In the genomic region with DNA sequence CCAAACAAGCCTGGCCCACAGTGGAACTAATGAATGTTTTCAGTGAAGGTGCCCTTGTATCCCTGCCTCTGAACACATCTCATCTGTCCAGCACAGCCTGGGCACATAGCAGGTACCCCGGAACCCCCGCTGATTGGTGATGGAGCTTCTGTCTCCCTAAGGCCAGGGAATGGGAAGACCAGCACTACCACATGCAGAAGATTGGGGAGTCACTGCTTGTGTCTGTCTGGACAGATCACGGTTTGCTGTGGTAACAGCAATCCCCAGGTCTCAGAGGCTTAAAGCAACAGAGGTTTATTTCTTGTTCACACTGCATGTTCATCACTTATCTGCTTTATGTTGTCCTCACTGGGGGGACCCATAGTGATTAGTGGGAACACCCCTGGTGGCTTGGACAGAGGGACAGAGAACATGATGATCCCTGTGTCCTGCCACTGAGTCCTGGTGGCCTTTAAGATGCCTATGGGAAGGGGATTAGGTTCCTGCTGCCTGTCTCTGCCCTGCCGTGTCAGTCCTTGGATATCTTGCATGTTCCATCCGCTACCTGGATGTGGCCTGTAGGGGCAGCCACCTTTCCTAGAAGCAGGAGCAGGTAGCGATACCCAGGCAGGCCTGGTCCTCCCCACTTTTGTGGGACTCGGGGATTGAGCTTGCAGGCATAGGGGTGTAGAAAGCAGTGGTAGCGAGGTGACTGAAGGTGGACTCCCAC, we compare ENCODE assay signal across 12 cellular contexts. TPM values are rescaled to one million over a fixed set of nuclear protein-coding genes. Genes with fewer than 3 reads are reported as not detected.
DNase-seq lines count a peak whose midpoint lies in the region; ATAC-seq, FAIRE-seq and TF ChIP-seq lines count a peak whose summit lies in the region.
"Had no signal": no experiment of that assay in that cellular context is flagged by ENCODE, and none has a peak within 500 bp of the region (broad histone marks: within the 10 kb centered on the region; RNA-seq: fewer than 3 reads in every experiment).

No MANE protein-coding gene starts in this region.

- H3K36me3 ChIP-seq in esophagus muscularis mucosa (no peaks in the 10 kb centered on the region), small intestine (ENCODE audit: control insufficient read depth in 2 of 2, insufficient read depth in 2 of 2, low read length in 2 of 2) (no peaks in the 10 kb centered on the region)

- H3K36me3 Mint-ChIP-seq in T-helper 17 cell (ENCODE audit: low read depth) = peaks cover 6% of the 10 kb centered on the region

- H3K27me3 Mint-ChIP-seq in T-helper 17 cell = no peaks in the 10 kb centered on the region
- H3K27me3 Mint-ChIP-seq: activated B cell treated with CpG ODN at 0.5 μM for 24 hours had no signal

- WGBS in esophagus muscularis mucosa = 88% methylated on average over 5 of the region's 8 CpGs
- 82 to 86% (median 84%) methylated on average over 8 of the region's 8 CpGs for WGBS in small intestine, 3 donors

- ATAC-seq in T-helper 17 cell = no peak
- no peak for ATAC-seq in GM21619 (IDR thresholded peaks at IDR 0.05; ENCODE audit: unreplicated experiment)
- ATAC-seq: esophagus mucosa had no signal

- peaks cover 77 to 87% (median 85%) of the 10 kb centered on the region in 4 donors for H3K4me1 ChIP-seq in esophagus muscularis mucosa
- peaks cover 21 to 42% of the 10 kb centered on the region in 2 donors for H3K4me1 ChIP-seq in small intestine (ENCODE audit: control insufficient read depth in 2 of 2, insufficient read depth in 1 of 2, low read depth in 1 of 2, low read length in 1 of 2)

- H3K4me3 ChIP-seq in esophagus muscularis mucosa = no peak overlapping the region
- H3K4me3 ChIP-seq in small intestine (ENCODE audit: low read depth in 1 of 2, low read length in 2 of 2) = no peak overlapping the region

- H3K9me3 ChIP-seq in T-helper 17 cell (ENCODE audit: control insufficient read depth, low read length, poor library complexity, severe bottlenecking) (no peaks in the 10 kb centered on the region), esophagus muscularis mucosa (no peaks in the 10 kb centered on the region), small intestine (ENCODE audit: control insufficient read depth, low read depth) (no peaks in the 10 kb centered on the region)

- peak overlapping the region; percentile 100 for H3K27ac Mint-ChIP-seq in T-helper 17 cell

- TF ChIP-seq POLR2A in esophagus muscularis mucosa (IDR thresholded peaks at IDR 0.05; ENCODE audit: low read depth) = no peak

- FAIRE-seq in small intestine (lab: Jason Lieb, UNC) = no peak

- H3K27ac ChIP-seq in esophagus muscularis mucosa (replicated peaks in 1 of 4) (peak overlapping the region in 3 of 4 donors; percentile 11 to 75 (median 50)), small intestine (ENCODE audit: low read depth in 1 of 2, low read length in 1 of 2) (peak overlapping the region; percentile 22 to 92)

- H3K27me3 ChIP-seq in esophagus muscularis mucosa = no peaks in the 10 kb centered on the region
- no peaks in the 10 kb centered on the region for H3K27me3 ChIP-seq in small intestine (ENCODE audit: control insufficient read depth in 2 of 2, insufficient read depth in 2 of 2, low read length in 2 of 2)

- DNase-seq in NCI-H526 (lab: John Stamatoyannopoulos, UW) (peak; percentile 6 to 37), NCI-H526 treated with DMSO at 0.1 percent for 48 hours (lab: John Stamatoyannopoulos, UW) (no peak), T-helper 17 cell (no peak), esophagus muscularis mucosa (ENCODE audit: extremely low spot score) (no peak), small intestine (no peak), foreskin melanocyte (no peak)
- no peak for DNase-seq in stimulated activated CD4-positive, alpha-beta T cell treated with anti-CD3 and anti-CD28 coated beads, Interleukin-4, amount 100 ng/mL, for 24 hours
- DNase-seq: activated B cell treated with CpG ODN at 0.5 μM for 24 hours, NCI-H1092, posterior cingulate gyrus had no signal

- no peak for TF ChIP-seq CTCF in esophagus muscularis mucosa (IDR thresholded peaks at IDR 0.05)

- intact Hi-C loops in esophagus muscularis mucosa (cut with DNase I) = no loop called here

- H3K4me3 Mint-ChIP-seq in T-helper 17 cell = peak overlapping the region; percentile 97

- TF ChIP-seq EP300 in esophagus muscularis mucosa (IDR thresholded peaks at IDR 0.05) = no peak

- H3K4me1 Mint-ChIP-seq in T-helper 17 cell = peaks cover 64% of the 10 kb centered on the region

RNA-seq across cellular contexts. Expression of a gene that starts 3.6 kb away (rescaled TPM):
- total RNA-seq in T-helper 17 cell = 100 to 1,000 TPM; 118 to 139 TPM
- 10 to 100 TPM; 17.9 to 50.5 (median 38.4) TPM for total RNA-seq in esophagus muscularis mucosa
- 10 to 100 TPM in 1 of 3 donors, 1 to 10 TPM in 2; 7.4 to 56.5 (median 8.4) TPM for polyA plus RNA-seq in small intestine

RNA-seq across cellular contexts. Expression of a gene that starts 49.4 kb away (rescaled TPM):
- total RNA-seq in T-helper 17 cell (1 to 10 TPM in 1 of 2 donors, under 1 TPM in 1; 0.94 to 1.5 TPM), esophagus muscularis mucosa (10 to 100 TPM; 15.4 to 26.6 (median 25.5) TPM)
- polyA plus RNA-seq in small intestine = 10 to 100 TPM; 40.9 to 58.6 (median 55.2) TPM

Comparison
In these comparisons a context has a peak if more than half of its experiments do, and no peak if none do; other contexts are left out.
1. DNase-seq: peak in NCI-H526 (2 of 2); none in NCI-H526 treated with DMSO at 0.1 percent for 48 hours (single experiment), T-helper 17 cell (0 of 3), esophagus muscularis mucosa (single experiment), small intestine (single experiment), foreskin melanocyte (single experiment) and stimulated activated CD4-positive, alpha-beta T cell treated with anti-CD3 and anti-CD28 coated beads, Interleukin-4, amount 100 ng/mL, for 24 hours (single experiment).
2. RNA of a gene that starts 49.4 kb away (total RNA-seq): 15.4 to 26.6 TPM in esophagus muscularis mucosa; 0.94 to 1.5 TPM in T-helper 17 cell; every median in the first group is over 4 times any median in the second.